In the genomic region with DNA sequence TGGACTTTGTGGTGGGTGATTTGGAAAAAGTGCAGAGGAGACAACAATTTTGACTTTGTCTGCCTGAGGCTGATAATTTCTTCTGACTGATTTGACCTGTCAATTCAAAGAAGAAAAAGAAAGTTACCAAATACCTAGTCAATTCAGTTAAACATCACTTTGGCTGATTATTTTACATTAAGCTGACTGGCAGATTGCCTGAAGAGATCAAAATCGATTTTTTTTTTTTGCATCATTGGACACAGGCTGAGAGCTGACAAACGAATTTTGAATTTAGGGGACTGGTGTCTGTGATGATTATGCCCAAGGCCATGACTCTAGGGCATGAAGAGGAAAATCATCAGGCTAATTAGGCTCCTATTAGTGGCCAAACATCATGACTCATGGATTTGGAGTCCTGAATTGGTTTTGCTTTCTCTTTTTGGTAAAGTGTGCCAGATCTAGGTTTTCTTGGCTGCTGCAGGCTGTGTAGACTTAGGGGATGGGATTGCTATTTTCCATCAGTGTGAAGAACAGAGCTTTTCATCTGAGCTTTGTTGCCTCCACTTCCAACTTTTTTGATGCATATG, we compare ENCODE assay signal across 1 cellular context.
TF ChIP-seq lines count a peak whose summit lies in the region.

No MANE protein-coding gene starts in this region.

TF ChIP-seq in GM23338, 12 proteins besides CTCF, POLR2A, EP300 and RAD21 (continued from another document):
- TF ChIP-seq, protein P1, sequence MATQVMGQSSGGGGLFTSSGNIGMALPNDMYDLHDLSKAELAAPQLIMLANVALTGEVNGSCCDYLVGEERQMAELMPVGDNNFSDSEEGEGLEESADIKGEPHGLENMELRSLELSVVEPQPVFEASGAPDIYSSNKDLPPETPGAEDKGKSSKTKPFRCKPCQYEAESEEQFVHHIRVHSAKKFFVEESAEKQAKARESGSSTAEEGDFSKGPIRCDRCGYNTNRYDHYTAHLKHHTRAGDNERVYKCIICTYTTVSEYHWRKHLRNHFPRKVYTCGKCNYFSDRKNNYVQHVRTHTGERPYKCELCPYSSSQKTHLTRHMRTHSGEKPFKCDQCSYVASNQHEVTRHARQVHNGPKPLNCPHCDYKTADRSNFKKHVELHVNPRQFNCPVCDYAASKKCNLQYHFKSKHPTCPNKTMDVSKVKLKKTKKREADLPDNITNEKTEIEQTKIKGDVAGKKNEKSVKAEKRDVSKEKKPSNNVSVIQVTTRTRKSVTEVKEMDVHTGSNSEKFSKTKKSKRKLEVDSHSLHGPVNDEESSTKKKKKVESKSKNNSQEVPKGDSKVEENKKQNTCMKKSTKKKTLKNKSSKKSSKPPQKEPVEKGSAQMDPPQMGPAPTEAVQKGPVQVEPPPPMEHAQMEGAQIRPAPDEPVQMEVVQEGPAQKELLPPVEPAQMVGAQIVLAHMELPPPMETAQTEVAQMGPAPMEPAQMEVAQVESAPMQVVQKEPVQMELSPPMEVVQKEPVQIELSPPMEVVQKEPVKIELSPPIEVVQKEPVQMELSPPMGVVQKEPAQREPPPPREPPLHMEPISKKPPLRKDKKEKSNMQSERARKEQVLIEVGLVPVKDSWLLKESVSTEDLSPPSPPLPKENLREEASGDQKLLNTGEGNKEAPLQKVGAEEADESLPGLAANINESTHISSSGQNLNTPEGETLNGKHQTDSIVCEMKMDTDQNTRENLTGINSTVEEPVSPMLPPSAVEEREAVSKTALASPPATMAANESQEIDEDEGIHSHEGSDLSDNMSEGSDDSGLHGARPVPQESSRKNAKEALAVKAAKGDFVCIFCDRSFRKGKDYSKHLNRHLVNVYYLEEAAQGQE (IDR thresholded peaks at IDR 0.05; ENCODE audit: unreplicated experiment), result no peak
- no peak for TF ChIP-seq ZNF114 (CRISPR knock-in tag; IDR thresholded peaks at IDR 0.05)
- no peak for TF ChIP-seq NANOG (IDR thresholded peaks at IDR 0.05; ENCODE audit: borderline replicate concordance)
- TF ChIP-seq ZNF462 (CRISPR knock-in tag; IDR thresholded peaks at IDR 0.05), result no peak
- no peak for TF ChIP-seq EZH2 (IDR thresholded peaks at IDR 0.05; ENCODE audit: low read depth, unreplicated experiment)
- no peak for TF ChIP-seq JUNB (IDR thresholded peaks at IDR 0.05; ENCODE audit: unreplicated experiment)
- TF ChIP-seq CREB1 (CRISPR knock-in tag; IDR thresholded peaks at IDR 0.05; ENCODE audit: low read depth), result no peak
- no peak for TF ChIP-seq ETS1 (IDR thresholded peaks at IDR 0.05)
